In genomic region chr17:40342575-40343058, GRCh38 we compare ENCODE assay signal across 9 cellular contexts. TPM values are rescaled to one million over a fixed set of nuclear protein-coding genes. Genes with fewer than 3 reads are reported as not detected.
A peak's percentile ranks its signal among the peaks of the same experiment; 100 is the strongest.
DNase-seq lines count a peak whose midpoint lies in the region; ATAC-seq and TF ChIP-seq lines count a peak whose summit lies in the region.
"Had no signal": no experiment of that assay in that cellular context is flagged by ENCODE, and none has a peak within 500 bp of the region (broad histone marks: within the 10 kb centered on the region; RNA-seq: fewer than 3 reads in every experiment).

No MANE protein-coding gene starts in this region.

- no peaks in the 10 kb centered on the region for H3K36me3 ChIP-seq in upper lobe of left lung

- no peaks in the 10 kb centered on the region for H3K27me3 Mint-ChIP-seq in activated naive CD4-positive, alpha-beta T cell treated with anti-CD3 and anti-CD28 coated beads for 36 hours (ENCODE audit: low read depth)
- H3K27me3 Mint-ChIP-seq in mesothelial cell of epicardium (ENCODE audit: low read depth): no peaks in the 10 kb centered on the region

- peak overlapping the region; percentile 45 to 92 (median 80) for H3K4me3 ChIP-seq in upper lobe of left lung

- TF ChIP-seq POLR2A in upper lobe of left lung (IDR thresholded peaks at IDR 0.05): no peak

- intact Hi-C loops in activated naive CD4-positive, alpha-beta T cell treated with anti-CD3 and anti-CD28 coated beads for 36 hours (cut with micrococcal nuclease): no loop called here

- H3K9me3 ChIP-seq in upper lobe of left lung: no peaks in the 10 kb centered on the region

- H3K4me1 ChIP-seq in upper lobe of left lung: peaks cover 60 to 84% (median 79%) of the 10 kb centered on the region in 4 donors

- peak overlapping the region; percentile 62 for H3K4me3 Mint-ChIP-seq in activated naive CD4-positive, alpha-beta T cell treated with anti-CD3 and anti-CD28 coated beads for 36 hours
- H3K4me3 Mint-ChIP-seq in mesothelial cell of epicardium: peak overlapping the region; percentile 94

- no peak for TF ChIP-seq CTCF in mesothelial cell of epicardium (IDR thresholded peaks at IDR 0.05; ENCODE audit: unreplicated experiment)
- no peak for TF ChIP-seq CTCF in upper lobe of left lung (IDR thresholded peaks at IDR 0.05)

- 11 to 12% methylated on average over 13 to 30 of the region's 30 CpGs for WGBS in upper lobe of left lung, 2 donors

- peak overlapping the region; percentile 95 to 100 (median 96) for H3K27ac ChIP-seq in upper lobe of left lung

- TF ChIP-seq EP300 in upper lobe of left lung (IDR thresholded peaks at IDR 0.05): no peak

- DNase-seq in activated naive CD4-positive, alpha-beta T cell treated with anti-CD3 and anti-CD28 coated beads for 36 hours: no peak
- no peak for DNase-seq in activated naive CD4-positive, alpha-beta T cell treated with anti-CD3 and anti-CD28 coated beads, Interleukin-2, amount 50 U/mL, for 16 hours
- DNase-seq in dermis blood vessel endothelial cell (peak; percentile 34), mesothelial cell of epicardium (ENCODE audit: low spot score in 2 of 2, unreplicated experiment in 2 of 2) (no peak), upper lobe of left lung (no peak)

- peaks cover 5% of the 10 kb centered on the region for H3K36me3 Mint-ChIP-seq in activated naive CD4-positive, alpha-beta T cell treated with anti-CD3 and anti-CD28 coated beads for 36 hours (ENCODE audit: low read depth)
- peaks cover 2% of the 10 kb centered on the region for H3K36me3 Mint-ChIP-seq in mesothelial cell of epicardium

- ATAC-seq in upper lobe of left lung (ENCODE audit: low FRiP score in 2 of 2) (no peak), GM21786 (IDR thresholded peaks at IDR 0.05; ENCODE audit: unreplicated experiment) (no peak), HG03135 (IDR thresholded peaks at IDR 0.05; ENCODE audit: unreplicated experiment) (no peak), GM18867 (IDR thresholded peaks at IDR 0.05; ENCODE audit: unreplicated experiment) (no peak)

- H3K27ac Mint-ChIP-seq in activated naive CD4-positive, alpha-beta T cell treated with anti-CD3 and anti-CD28 coated beads for 36 hours: no peak overlapping the region
- H3K27ac Mint-ChIP-seq in mesothelial cell of epicardium: peak overlapping the region; percentile 94

- peaks cover 73% of the 10 kb centered on the region for H3K4me1 Mint-ChIP-seq in activated naive CD4-positive, alpha-beta T cell treated with anti-CD3 and anti-CD28 coated beads for 36 hours (ENCODE audit: low read depth)
- peaks cover 64% of the 10 kb centered on the region for H3K4me1 Mint-ChIP-seq in mesothelial cell of epicardium

- H3K27me3 ChIP-seq in upper lobe of left lung: no peaks in the 10 kb centered on the region

- H3K9me3 Mint-ChIP-seq in activated naive CD4-positive, alpha-beta T cell treated with anti-CD3 and anti-CD28 coated beads for 36 hours: no peaks in the 10 kb centered on the region
- no peaks in the 10 kb centered on the region for H3K9me3 Mint-ChIP-seq in mesothelial cell of epicardium

- CTCF ChIA-PET in activated naive CD4-positive, alpha-beta T cell treated with anti-CD3 and anti-CD28 coated beads for 36 hours (lab: Charles Lee): interaction anchor here (3.9 kb wide), 1 partner anchor 12 kb away, joined by 15 read pairs; no protein-coding TSS in a partner anchor

RNA-seq across cellular contexts. Expression of gene GJD3, which starts 21.9 kb away (rescaled TPM):
- not detected for total RNA-seq in activated naive CD4-positive, alpha-beta T cell treated with anti-CD3 and anti-CD28 coated beads for 36 hours
- total RNA-seq in dermis blood vessel endothelial cell (3.7 and 4.3 TPM in 2 replicates), mesothelial cell of epicardium (0.27 TPM in 1 of 3 replicates, not detected in the others), upper lobe of left lung (1 to 10 TPM in 4 of 6 donors, not detected in 2; 1.7 to 8.4 (median 4.5) TPM)
- total RNA-seq: T-helper 2 cell treated with Interferon-gamma antibody and Interleukin-4, amounts not matched to agents 100 ng/mL and 5 ng/mL, for 36 hours had no signal

RNA-seq across cellular contexts. Expression of gene RARA, which starts 33.6 kb away (rescaled TPM):
- 10 to 100 TPM; 16.9 to 18.5 TPM for total RNA-seq in activated naive CD4-positive, alpha-beta T cell treated with anti-CD3 and anti-CD28 coated beads for 36 hours
- total RNA-seq in dermis blood vessel endothelial cell: 9.7 and 13.6 TPM in 2 replicates
- total RNA-seq in mesothelial cell of epicardium: 74.0 to 80.8 TPM (median 79.6 TPM) in 3 replicates
- total RNA-seq in upper lobe of left lung: 10 to 100 TPM; 45.7 to 95.6 (median 85.9) TPM

RNA-seq across cellular contexts. Expression of gene CDC6, which starts 54.9 kb away (rescaled TPM):
- 10 to 100 TPM; 86.5 to 90.4 TPM for total RNA-seq in activated naive CD4-positive, alpha-beta T cell treated with anti-CD3 and anti-CD28 coated beads for 36 hours
- 16.8 and 33.6 TPM in 2 replicates for total RNA-seq in dermis blood vessel endothelial cell
- total RNA-seq in mesothelial cell of epicardium: 16.4 to 18.9 TPM (median 16.8 TPM) in 3 replicates
- 1 to 10 TPM; 1.1 to 5.1 (median 2.3) TPM for total RNA-seq in upper lobe of left lung
